Comparison of ENCODE assay signal across 19 cellular contexts in genomic region chr1:35524106-35524505, GRCh38.
"Had no signal": no experiment of that assay in that cellular context is flagged by ENCODE, and none has a peak within 500 bp of the region (broad histone marks: within the 10 kb centered on the region; RNA-seq: fewer than 3 reads in every experiment).

No MANE protein-coding gene starts in this region.

- H3K4me3 Mint-ChIP-seq: activated CD4-positive, alpha-beta T cell treated with anti-CD3 and anti-CD28 coated beads for 36 hours; activated CD8-positive, alpha-beta T cell treated with anti-CD3 and anti-CD28 coated beads for 36 hours; activated naive CD8-positive, alpha-beta T cell treated with anti-CD3 and anti-CD28 coated beads, Interleukin-2, amount 10 ng/mL, durations not matched to agents 7 days and 5 days; activated T-cell treated with anti-CD3 and anti-CD28 coated beads, Interleukin-2, amount 50 U/mL, for 72 hours; naive B cell; stimulated activated naive CD8-positive, alpha-beta T cell treated with anti-CD3 and anti-CD28 coated beads, Interleukin-15, amount 100 ng/mL, for 72 hours had no signal

- H3K27ac ChIP-seq: gastroesophageal sphincter, lower lobe of right lung, pancreas, testis, WERI-Rb-1 had no signal

- H3K9me3 ChIP-seq: gastroesophageal sphincter, lower lobe of right lung, pancreas, testis had no signal

- H3K4me1 ChIP-seq: gastroesophageal sphincter, pancreas, testis had no signal

- FAIRE-seq: colon, pancreas, urothelium cell line had no signal

- H3K27me3 ChIP-seq: gastroesophageal sphincter, pancreas, testis had no signal

- ATAC-seq: activated CD4-positive, alpha-beta T cell treated with anti-CD3 and anti-CD28 coated beads for 36 hours; activated CD8-positive, alpha-beta T cell treated with anti-CD3 and anti-CD28 coated beads for 36 hours; activated T-cell treated with anti-CD3 and anti-CD28 coated beads, Interleukin-2, amount 50 U/mL, for 72 hours; gastroesophageal sphincter; lower lobe of right lung; stimulated activated naive CD8-positive, alpha-beta T cell treated with anti-CD3 and anti-CD28 coated beads, Interleukin-15, amount 100 ng/mL, for 72 hours had no signal

- DNase-seq: activated CD4-positive, alpha-beta T cell treated with anti-CD3 and anti-CD28 coated beads for 36 hours; activated CD8-positive, alpha-beta memory T cell treated with anti-CD3 and anti-CD28 coated beads, Interleukin-2, amount 50 U/mL, for 4 hours; activated CD8-positive, alpha-beta T cell treated with anti-CD3 and anti-CD28 coated beads for 36 hours; activated gamma-delta T cell treated with Interleukin-2 at 50 U/mL for 16 hours; activated naive CD8-positive, alpha-beta T cell treated with anti-CD3 and anti-CD28 coated beads, Interleukin-2, amount 10 ng/mL, durations not matched to agents 7 days and 5 days; activated T-cell treated with anti-CD3 and anti-CD28 coated beads, Interleukin-2, amount 50 U/mL, for 72 hours; aorta; kidney glomerular epithelial cell; lower lobe of right lung; naive B cell; pancreas; stimulated activated CD4-positive, alpha-beta T cell treated with anti-CD3 and anti-CD28 coated beads, Interleukin-4, amount 100 ng/mL, for 4 hours; stimulated activated naive CD8-positive, alpha-beta T cell treated with anti-CD3 and anti-CD28 coated beads, Interleukin-15, amount 100 ng/mL, for 72 hours; T-helper 9 cell; testis; WERI-Rb-1 had no signal

- H3K4me3 ChIP-seq: gastroesophageal sphincter, lower lobe of right lung, pancreas, testis had no signal

- H3K27me3 Mint-ChIP-seq: activated CD4-positive, alpha-beta T cell treated with anti-CD3 and anti-CD28 coated beads for 36 hours; activated CD8-positive, alpha-beta T cell treated with anti-CD3 and anti-CD28 coated beads for 36 hours; activated naive CD8-positive, alpha-beta T cell treated with anti-CD3 and anti-CD28 coated beads, Interleukin-2, amount 10 ng/mL, durations not matched to agents 7 days and 5 days; naive B cell; stimulated activated naive CD8-positive, alpha-beta T cell treated with anti-CD3 and anti-CD28 coated beads, Interleukin-15, amount 100 ng/mL, for 72 hours had no signal

- H3K36me3 ChIP-seq: gastroesophageal sphincter, lower lobe of right lung, pancreas had no signal

- H3K27ac Mint-ChIP-seq: activated CD4-positive, alpha-beta T cell treated with anti-CD3 and anti-CD28 coated beads for 36 hours; activated CD8-positive, alpha-beta T cell treated with anti-CD3 and anti-CD28 coated beads for 36 hours; activated naive CD8-positive, alpha-beta T cell treated with anti-CD3 and anti-CD28 coated beads, Interleukin-2, amount 10 ng/mL, durations not matched to agents 7 days and 5 days; stimulated activated naive CD8-positive, alpha-beta T cell treated with anti-CD3 and anti-CD28 coated beads, Interleukin-15, amount 100 ng/mL, for 72 hours had no signal
